ENCODE assay signal across 23 cellular contexts in genomic region chr5:92424785-92425426, GRCh38.
"Had no signal": no experiment of that assay in that cellular context is flagged by ENCODE, and none has a peak within 500 bp of the region (broad histone marks: within the 10 kb centered on the region; RNA-seq: fewer than 3 reads in every experiment).

No MANE protein-coding gene starts in this region.

- H3K4me3 ChIP-seq: ascending aorta, body of pancreas, coronary artery, SJSA1 had no signal

- H3K36me3 ChIP-seq: ascending aorta, SJSA1 had no signal

- DNase-seq: activated CD4-positive, alpha-beta T cell treated with anti-CD3 and anti-CD28 coated beads for 1 hour; activated CD4-positive, alpha-beta T cell treated with anti-CD3 and anti-CD28 coated beads, Interleukin-2, amount 10 ng/mL, durations not matched to agents 24 days and 14 days; activated CD4-positive, alpha-beta T cell treated with anti-CD3 and anti-CD28 coated beads, Interleukin-2, amount 50 U/mL, for 48 hours; activated CD8-positive, alpha-beta memory T cell treated with anti-CD3 and anti-CD28 coated beads, Interleukin-2, amount 10 ng/mL, durations not matched to agents 7 days and 5 days; activated effector memory CD4-positive, alpha-beta T cell treated with anti-CD3 and anti-CD28 coated beads, Interleukin-2, amount 50 U/mL, for 16 hours; activated naive CD4-positive, alpha-beta T cell treated with Interleukin-2 at 50 U/mL for 16 hours; activated naive CD8-positive, alpha-beta T cell treated with anti-CD3 and anti-CD28 coated beads, Interleukin-2, amount 50 U/mL, for 24 hours; activated T-cell treated with anti-CD3 and anti-CD28 coated beads, Interleukin-2, amount 50 U/mL, for 24 hours; amniotic stem cell; body of pancreas; central memory CD4-positive, alpha-beta T cell; NCI-H1092 treated with DMSO at 0.1 percent for 48 hours; NCI-H1417 treated with DMSO at 0.1 percent for 48 hours; NCI-H1694 treated with DMSO at 0.1 percent for 48 hours; NCI-H2029 treated with DMSO at 0.1 percent for 48 hours; SHP77; T-helper 17 cell; T-helper 9 cell had no signal

- H3K9me3 ChIP-seq: ascending aorta, body of pancreas, SJSA1 had no signal

- H3K27me3 ChIP-seq: ascending aorta, body of pancreas, SJSA1 had no signal

- H3K27ac ChIP-seq: ascending aorta, body of pancreas, coronary artery, SJSA1 had no signal

- H3K4me1 ChIP-seq: ascending aorta, body of pancreas, SJSA1 had no signal

- ATAC-seq: activated CD8-positive, alpha-beta memory T cell treated with anti-CD3 and anti-CD28 coated beads, Interleukin-2, amount 10 ng/mL, durations not matched to agents 7 days and 5 days; activated naive CD4-positive, alpha-beta T cell treated with anti-CD3 and anti-CD28 coated beads, Interleukin-2, amount 50 U/mL, for 72 hours; activated naive CD8-positive, alpha-beta T cell treated with anti-CD3 and anti-CD28 coated beads, Interleukin-2, amount 50 U/mL, for 24 hours; body of pancreas; T-helper 17 cell; WTC11 had no signal
